ENCODE assay signal across 20 cellular contexts in genomic region chr9:84207443-84208032, GRCh38.
DNase-seq lines count a peak whose midpoint lies in the region; ATAC-seq and TF ChIP-seq lines count a peak whose summit lies in the region.
"Had no signal": no experiment of that assay in that cellular context is flagged by ENCODE, and none has a peak within 500 bp of the region (broad histone marks: within the 10 kb centered on the region; RNA-seq: fewer than 3 reads in every experiment).

No MANE protein-coding gene starts in this region.

- no peaks in the 10 kb centered on the region for H3K79me2 ChIP-seq in GM23248 (ENCODE audit: insufficient read depth)
- no peaks in the 10 kb centered on the region for H3K79me2 ChIP-seq in PC-9 (ENCODE audit: low read depth)

- H3K9ac ChIP-seq in GM23248: no peak overlapping the region

- no TSS peak for BruUV-seq in PC-9 (replicated peaks; lab: Mats Ljungman, UMichigan)

- no peak for TF ChIP-seq EP300 in gastroesophageal sphincter (IDR thresholded peaks at IDR 0.05)

- DNase-seq in GM23248 (no peak), PC-9 (no peak), testis (peak; percentile 74), GM10248 (ENCODE audit: extremely low spot score) (no peak), CD14-positive monocyte (ENCODE audit: low spot score) (no peak)
- DNase-seq: activated CD4-positive, alpha-beta T cell treated with anti-CD3 and anti-CD28 coated beads for 48 hours; activated CD8-positive, alpha-beta memory T cell treated with anti-CD3 and anti-CD28 coated beads, Interleukin-2, amount 50 U/mL, for 4 hours; activated gamma-delta T cell treated with Interleukin-2 at 50 U/mL for 16 hours; CD4-positive, alpha-beta T cell; immature natural killer cell; mesendoderm; NCI-H1417; sigmoid colon; stimulated activated CD4-positive, alpha-beta T cell treated with anti-CD3 and anti-CD28 coated beads, Interleukin-2, amount 100 ng/mL, for 48 hours; T1000 had no signal

- H3K4me3 ChIP-seq in GM23248 (no peak overlapping the region), PC-9 (no peak overlapping the region), gastroesophageal sphincter (no peak overlapping the region), testis (no peak overlapping the region)
- H3K4me3 ChIP-seq: ascending aorta, sigmoid colon, SJSA1 had no signal

- H3K27me3 Mint-ChIP-seq in CD14-positive monocyte (ENCODE audit: low read depth in 3 of 3): peaks cover 2% of the 10 kb centered on the region in 3 donors

- H2AFZ ChIP-seq in GM23248 (peak overlapping the region; percentile 70), PC-9 (0 out of 2 replicates have a peak overlapping the region, but pooled peaks have one; percentile 21)

- H3K4me2 ChIP-seq in GM23248 (ENCODE audit: unreplicated experiment) (no peak overlapping the region), PC-9 (no peak overlapping the region)

- H3K36me3 ChIP-seq in GM23248 (ENCODE audit: low read depth): no peaks in the 10 kb centered on the region
- H3K36me3 ChIP-seq in PC-9 (ENCODE audit: low read depth): no peaks in the 10 kb centered on the region
- H3K36me3 ChIP-seq in gastroesophageal sphincter: no peaks in the 10 kb centered on the region
- H3K36me3 ChIP-seq in testis (ENCODE audit: low read depth, missing control alignments): no peaks in the 10 kb centered on the region
- H3K36me3 ChIP-seq: ascending aorta, sigmoid colon, SJSA1 had no signal

- WGBS in GM23248 (ENCODE audit: low coverage in 1 of 2, low lambda C conversion rate in 2 of 2, missing lambda C conversion rate in 2 of 2), 2 experiments: 14 to 16% methylated on average over 9 of the region's 9 CpGs
- WGBS in gastroesophageal sphincter (ENCODE audit: low coverage in 1 of 2), 2 donors: 20 to 26% methylated on average over 5 to 9 of the region's 9 CpGs
- WGBS in testis, 2 donors: 10 to 11% methylated on average over 9 of the region's 9 CpGs

- H3K27ac Mint-ChIP-seq in CD14-positive monocyte: no peak overlapping the region
- H3K27ac Mint-ChIP-seq: CD4-positive, alpha-beta T cell; immature natural killer cell had no signal

- no peaks in the 10 kb centered on the region for H3K9me2 ChIP-seq in GM23248 (ENCODE audit: insufficient read depth)
- no peaks in the 10 kb centered on the region for H3K9me2 ChIP-seq in PC-9 (ENCODE audit: insufficient read depth)

- H3K4me1 ChIP-seq in GM23248 (ENCODE audit: insufficient read depth) (no peaks in the 10 kb centered on the region), PC-9 (replicated peaks; ENCODE audit: insufficient read depth) (no peaks in the 10 kb centered on the region), gastroesophageal sphincter (peaks cover 0 to 3% (median 0%) of the 10 kb centered on the region in 3 donors), testis (peaks cover 25% of the 10 kb centered on the region)
- H3K4me1 ChIP-seq: ascending aorta, SJSA1 had no signal

- H3K27me3 ChIP-seq in GM23248 (replicated peaks; ENCODE audit: insufficient read depth) (no peaks in the 10 kb centered on the region; the same call in 1 of the 2 replicates), PC-9 (ENCODE audit: insufficient read depth, low read depth) (no peaks in the 10 kb centered on the region), gastroesophageal sphincter (no peaks in the 10 kb centered on the region), testis (no peaks in the 10 kb centered on the region)
- H3K27me3 ChIP-seq: ascending aorta, sigmoid colon, SJSA1 had no signal

- H3K4me1 Mint-ChIP-seq in CD14-positive monocyte: peaks cover 13% of the 10 kb centered on the region
- H3K4me1 Mint-ChIP-seq: immature natural killer cell had no signal

- H3K9me3 Mint-ChIP-seq in CD14-positive monocyte: peaks cover 0 to 3% (median 0%) of the 10 kb centered on the region in 7 donors
- H3K9me3 Mint-ChIP-seq: CD4-positive, alpha-beta T cell had no signal

- no peaks in the 10 kb centered on the region for H4K20me1 ChIP-seq in GM23248 (ENCODE audit: insufficient read depth)
- H4K20me1 ChIP-seq in PC-9 (ENCODE audit: insufficient read depth): no peaks in the 10 kb centered on the region

- TF ChIP-seq CTCF in PC-9 (conservative IDR thresholded peaks at IDR 0.05) (no peak), gastroesophageal sphincter (IDR thresholded peaks at IDR 0.05) (no peak), testis (IDR thresholded peaks at IDR 0.05) (no peak), GM10248 (IDR thresholded peaks at IDR 0.05; ENCODE audit: control extremely low read depth, extremely low read depth, low read depth, missing control alignments) (no peak), CD14-positive monocyte (IDR thresholded peaks at IDR 0.05) (no peak)

- H3K27ac ChIP-seq in GM23248: no peak overlapping the region
- H3K27ac ChIP-seq in PC-9: no peak overlapping the region
- H3K27ac ChIP-seq in gastroesophageal sphincter: no peak overlapping the region
- peak overlapping the region; percentile 80 to 88 for H3K27ac ChIP-seq in testis
- H3K27ac ChIP-seq: ascending aorta, epithelial cell of prostate, sigmoid colon, SJSA1 had no signal

- peak overlapping the region in 1 of 2 donors; percentile 64 for H3K4me3 Mint-ChIP-seq in CD14-positive monocyte
- H3K4me3 Mint-ChIP-seq: CD4-positive, alpha-beta T cell; immature natural killer cell had no signal

- in situ Hi-C loops in GM23248 (cut with MboI): no loop called here

- intact Hi-C loops in PC-9 (cut with micrococcal nuclease; ENCODE audit: unreplicated experiment) (no loop called here), testis (cut with DNase I; ENCODE audit: low total_unique reads) (no loop called here), CD14-positive monocyte (cut with micrococcal nuclease) (no loop called here)

- H3K9me3 ChIP-seq in GM23248 (ENCODE audit: low read depth) (no peaks in the 10 kb centered on the region), PC-9 (ENCODE audit: insufficient read depth, low read depth) (no peaks in the 10 kb centered on the region), gastroesophageal sphincter (no peaks in the 10 kb centered on the region), testis (no peaks in the 10 kb centered on the region)
- H3K9me3 ChIP-seq: ascending aorta, sigmoid colon, SJSA1 had no signal

- ATAC-seq in gastroesophageal sphincter (peak; percentile 28), HG02840 (IDR thresholded peaks at IDR 0.05; ENCODE audit: low FRiP score, unreplicated experiment) (no peak)

- H3K36me3 Mint-ChIP-seq in CD14-positive monocyte: no peaks in the 10 kb centered on the region
- H3K36me3 Mint-ChIP-seq: immature natural killer cell had no signal

- no peaks in the 10 kb centered on the region for H3F3A ChIP-seq in GM23248 (ENCODE audit: insufficient read depth)
- H3F3A ChIP-seq in PC-9 (ENCODE audit: insufficient read depth, low read depth): no peaks in the 10 kb centered on the region

- POLR2A ChIA-PET in PC-9 (lab: Charles Lee; ENCODE audit: unreplicated experiment): no interaction called here
- POLR2A ChIA-PET in GM10248 (lab: Yijun Ruan, JAX): no interaction called here

- TF ChIP-seq POLR2A in gastroesophageal sphincter (IDR thresholded peaks at IDR 0.05) (no peak), testis (IDR thresholded peaks at IDR 0.05) (no peak)

- CTCF ChIA-PET in PC-9 (lab: Charles Lee) (no interaction called here), GM10248 (lab: Yijun Ruan, JAX) (no interaction called here)

Comparison
In these comparisons a context has a peak if more than half of its experiments do, and no peak if none do; other contexts are left out.
1. H3K27ac ChIP-seq: peak in testis (2 of 2); none in GM23248 (single experiment), PC-9 (single experiment) and gastroesophageal sphincter (0 of 4).